ENCODE assay signal across 23 cellular contexts in genomic region chr9:81575976-81576375, GRCh38.
DNase-seq lines count a peak whose midpoint lies in the region; ATAC-seq and TF ChIP-seq lines count a peak whose summit lies in the region.
"Had no signal": no experiment of that assay in that cellular context is flagged by ENCODE, and none has a peak within 500 bp of the region (broad histone marks: within the 10 kb centered on the region; RNA-seq: fewer than 3 reads in every experiment).

No MANE protein-coding gene starts in this region.

- H3K27me3 ChIP-seq in fibroblast of lung (ENCODE audit: control insufficient read depth, insufficient read depth, low read length) = no peaks in the 10 kb centered on the region
- H3K27me3 ChIP-seq: neural progenitor cell, sigmoid colon had no signal

- no peak overlapping the region for H3K4me3 Mint-ChIP-seq in HFFc6
- H3K4me3 Mint-ChIP-seq: activated CD4-positive, alpha-beta T cell treated with anti-CD3 and anti-CD28 coated beads, Interleukin-2, amount 10 ng/mL, durations not matched to agents 24 days and 14 days; activated naive CD4-positive, alpha-beta T cell treated with anti-CD3 and anti-CD28 coated beads for 36 hours; activated T-cell treated with anti-CD3 and anti-CD28 coated beads, Interleukin-2, amount 50 U/mL, for 72 hours; CD4-positive, alpha-beta T cell; neural progenitor cell; stimulated activated naive CD8-positive, alpha-beta T cell treated with anti-CD3 and anti-CD28 coated beads, Interleukin-15, Interleukin-2, amounts not matched to agents 100 ng/mL and 50 ng/mL, for 24 hours; T-helper 1 cell treated with Interleukin-12 subunit alpha and Interleukin-12 subunit beta and Interleukin-4 antibody, amounts not matched to agents 30 μg/mL and 1 μg/mL, for 36 hours had no signal

- 0 out of 2 replicates have a peak, but pooled peaks cover 2% of the 10 kb centered on the region for H3K27me3 Mint-ChIP-seq in HFFc6 (ENCODE audit: insufficient read depth)
- H3K27me3 Mint-ChIP-seq: activated CD4-positive, alpha-beta T cell treated with anti-CD3 and anti-CD28 coated beads, Interleukin-2, amount 10 ng/mL, durations not matched to agents 24 days and 14 days; CD4-positive, alpha-beta T cell; stimulated activated naive CD8-positive, alpha-beta T cell treated with anti-CD3 and anti-CD28 coated beads, Interleukin-15, Interleukin-2, amounts not matched to agents 100 ng/mL and 50 ng/mL, for 24 hours had no signal

- DNase-seq in HFFc6 = peak; percentile 10
- DNase-seq in amniotic epithelial cell (ENCODE audit: low read depth) = peak; percentile 46
- DNase-seq in fibroblast of lung (ENCODE audit: low read depth in 2 of 2) = peak; percentile 48 to 66
- DNase-seq in NOMO-1 treated with DMSO at 0.1 percent for 48 hours (lab: John Stamatoyannopoulos, UW; ENCODE audit: unreplicated experiment) = no peak
- DNase-seq in stimulated activated CD4-positive, alpha-beta T cell treated with anti-CD3 and anti-CD28 coated beads, Interleukin-1b, Interleukin-23, amount 100 ng/mL, for 48 hours = no peak
- DNase-seq: activated CD4-positive, alpha-beta T cell treated with anti-CD3 and anti-CD28 coated beads, Interleukin-2, amount 10 ng/mL, durations not matched to agents 24 days and 14 days; activated naive CD4-positive, alpha-beta T cell treated with anti-CD3 and anti-CD28 coated beads for 36 hours; activated T-cell treated with anti-CD3 and anti-CD28 coated beads, Interleukin-2, amount 50 U/mL, for 72 hours; anterior cingulate cortex; CD4-positive, alpha-beta T cell; effector CD8-positive, alpha-beta T cell; kidney glomerular epithelial cell; NCI-H1694 treated with DMSO at 0.1 percent for 48 hours; RPMI8226; sigmoid colon; stimulated activated CD4-positive, alpha-beta T cell treated with anti-CD3 and anti-CD28 coated beads, Interleukin-15, amount 100 ng/mL, for 24 hours had no signal

- H3K27ac Mint-ChIP-seq in HFFc6 = no peak overlapping the region
- H3K27ac Mint-ChIP-seq: activated CD4-positive, alpha-beta T cell treated with anti-CD3 and anti-CD28 coated beads, Interleukin-2, amount 10 ng/mL, durations not matched to agents 24 days and 14 days; activated naive CD4-positive, alpha-beta T cell treated with anti-CD3 and anti-CD28 coated beads for 36 hours; activated T-cell treated with anti-CD3 and anti-CD28 coated beads, Interleukin-2, amount 50 U/mL, for 72 hours; CD4-positive, alpha-beta T cell; neural progenitor cell; stimulated activated naive CD8-positive, alpha-beta T cell treated with anti-CD3 and anti-CD28 coated beads, Interleukin-15, Interleukin-2, amounts not matched to agents 100 ng/mL and 50 ng/mL, for 24 hours; T-helper 1 cell treated with Interleukin-12 subunit alpha and Interleukin-12 subunit beta and Interleukin-4 antibody, amounts not matched to agents 30 μg/mL and 1 μg/mL, for 36 hours had no signal

- H3K4me2 ChIP-seq in fibroblast of lung (ENCODE audit: extremely low read depth, insufficient read depth, low read length) = no peak overlapping the region
- H3K4me2 ChIP-seq: neural progenitor cell had no signal

- no peaks in the 10 kb centered on the region for H3K9me3 Mint-ChIP-seq in HFFc6
- H3K9me3 Mint-ChIP-seq: activated CD4-positive, alpha-beta T cell treated with anti-CD3 and anti-CD28 coated beads, Interleukin-2, amount 10 ng/mL, durations not matched to agents 24 days and 14 days; activated naive CD4-positive, alpha-beta T cell treated with anti-CD3 and anti-CD28 coated beads for 36 hours; activated T-cell treated with anti-CD3 and anti-CD28 coated beads, Interleukin-2, amount 50 U/mL, for 72 hours; CD4-positive, alpha-beta T cell; neural progenitor cell; T-helper 1 cell treated with Interleukin-12 subunit alpha and Interleukin-12 subunit beta and Interleukin-4 antibody, amounts not matched to agents 30 μg/mL and 1 μg/mL, for 36 hours had no signal

- H3K9ac ChIP-seq in fibroblast of lung (ENCODE audit: insufficient read depth, low read length) = no peak overlapping the region
- H3K9ac ChIP-seq: neural progenitor cell had no signal

- H3K9me3 ChIP-seq in fibroblast of lung (ENCODE audit: control insufficient read depth, insufficient read depth, low read depth, low read length) = no peaks in the 10 kb centered on the region
- H3K9me3 ChIP-seq: sigmoid colon had no signal

- H3K4me3 ChIP-seq in fibroblast of lung (replicated peaks in 1 of 4; ENCODE audit: control extremely low read depth in 1 of 4, insufficient read depth in 1 of 4, low read depth in 3 of 4, low read length in 4 of 4) = no peak overlapping the region
- H3K4me3 ChIP-seq: neural progenitor cell, sigmoid colon, SK-N-MC had no signal

- TF ChIP-seq CTCF in HFFc6 (IDR thresholded peaks at IDR 0.05) = no peak
- TF ChIP-seq CTCF in fibroblast of lung (conservative IDR thresholded peaks at IDR 0.05 in 1 of 2, IDR thresholded peaks at IDR 0.05 in 1 of 2; ENCODE audit: low read depth in 1 of 2, low read length in 2 of 2) = no peak

- no peak overlapping the region for H3K27ac ChIP-seq in fibroblast of lung (ENCODE audit: insufficient read depth, low read length)
- H3K27ac ChIP-seq: neural progenitor cell, sigmoid colon, SK-N-MC had no signal

- H3K4me1 ChIP-seq in fibroblast of lung (ENCODE audit: control insufficient read depth, extremely low read depth, insufficient read depth, low read length) = no peaks in the 10 kb centered on the region
- H3K4me1 ChIP-seq: sigmoid colon had no signal

- no peak for ATAC-seq in HG03280 (IDR thresholded peaks at IDR 0.05; ENCODE audit: unreplicated experiment)
- no peak for ATAC-seq in HG03135 (IDR thresholded peaks at IDR 0.05; ENCODE audit: unreplicated experiment)
- ATAC-seq: activated T-cell treated with anti-CD3 and anti-CD28 coated beads, Interleukin-2, amount 50 U/mL, for 72 hours; esophagus mucosa had no signal

- H3K36me3 Mint-ChIP-seq in HFFc6 (ENCODE audit: low read depth) = no peaks in the 10 kb centered on the region; the same call in 1 of the 2 replicates

- no peaks in the 10 kb centered on the region for H3K79me2 ChIP-seq in fibroblast of lung (ENCODE audit: control insufficient read depth, insufficient read depth, low read length)

- no peak overlapping the region for H2AFZ ChIP-seq in fibroblast of lung (ENCODE audit: low read length)
- H2AFZ ChIP-seq: neural progenitor cell had no signal

- H3K36me3 ChIP-seq in fibroblast of lung (ENCODE audit: control insufficient read depth, insufficient read depth, low read length) = no peaks in the 10 kb centered on the region
- H3K36me3 ChIP-seq: sigmoid colon had no signal

- no peaks in the 10 kb centered on the region for H4K20me1 ChIP-seq in fibroblast of lung (ENCODE audit: control insufficient read depth, extremely low read depth, insufficient read depth, low read length)

- peaks cover 42% of the 10 kb centered on the region for H3K4me1 Mint-ChIP-seq in HFFc6 (ENCODE audit: low read depth)
- H3K4me1 Mint-ChIP-seq: activated CD4-positive, alpha-beta T cell treated with anti-CD3 and anti-CD28 coated beads, Interleukin-2, amount 10 ng/mL, durations not matched to agents 24 days and 14 days had no signal

Comparison
In these comparisons a context has a peak if more than half of its experiments do, and no peak if none do; other contexts are left out.
1. DNase-seq: peak in HFFc6 (single experiment), amniotic epithelial cell (single experiment) and fibroblast of lung (2 of 2); none in NOMO-1 treated with DMSO at 0.1 percent for 48 hours (single experiment) and stimulated activated CD4-positive, alpha-beta T cell treated with anti-CD3 and anti-CD28 coated beads, Interleukin-1b, Interleukin-23, amount 100 ng/mL, for 48 hours (single experiment).